In genomic region chr6:89035252-89036106, GRCh38 we compare ENCODE assay signal across 1 cellular context.
A peak's percentile ranks its signal among the peaks of the same experiment; 100 is the strongest.
TF ChIP-seq lines count a peak whose summit lies in the region.

No MANE protein-coding gene starts in this region.

TF ChIP-seq in K562, 482 proteins besides CTCF, POLR2A, EP300 and RAD21 (continued from another document and continues in another):
- no peak; the same call in 1 of the 2 replicates for TF ChIP-seq ATF3 (IDR thresholded peaks at IDR 0.05)
- TF ChIP-seq ATF3 (CRISPR knock-in tag; conservative IDR thresholded peaks at IDR 0.05), result 0 out of 2 replicates have a peak, but pooled peaks have one; percentile 37
- no peak for TF ChIP-seq HNRNPK (IDR thresholded peaks at IDR 0.05; ENCODE audit: low read depth, low read length, poor library complexity, severe bottlenecking)
- no peak for TF ChIP-seq DLX4 (CRISPR knock-in tag; IDR thresholded peaks at IDR 0.05)
- peak; percentile 86 for TF ChIP-seq BACH1 (tag; IDR thresholded peaks at IDR 0.05)
- TF ChIP-seq DACH1 (IDR thresholded peaks at IDR 0.05; ENCODE audit: partially characterized antibody), result no peak
- no peak for TF ChIP-seq MBD2 (IDR thresholded peaks at IDR 0.05; ENCODE audit: borderline replicate concordance, low read depth)
- TF ChIP-seq CHD7 (IDR thresholded peaks at IDR 0.05; ENCODE audit: low read depth, low read length), result no peak
- TF ChIP-seq XRCC4 (IDR thresholded peaks at IDR 0.05; ENCODE audit: extremely low read depth, insufficient read depth, insufficient read length), result no peak
- no peak for TF ChIP-seq KAT8 (IDR thresholded peaks at IDR 0.05; ENCODE audit: low read depth)
- no peak for TF ChIP-seq MYC (IDR thresholded peaks at IDR 0.05; ENCODE audit: low read depth, low read length)
- no peak; the same call in 1 of the 2 replicates for TF ChIP-seq MYC (CRISPR knock-in tag; IDR thresholded peaks at IDR 0.05; ENCODE audit: borderline replicate concordance, low read depth)
- TF ChIP-seq SIX5 (IDR thresholded peaks at IDR 0.05; ENCODE audit: borderline replicate concordance in 1 of 2, insufficient read depth in 1 of 2, low read depth in 1 of 2, low read length in 2 of 2), result no peak
- TF ChIP-seq ZC3H8 (IDR thresholded peaks at IDR 0.05), result no peak
- no peak for TF ChIP-seq KLF13 (tag; IDR thresholded peaks at IDR 0.05; ENCODE audit: borderline replicate concordance, low read depth)
- no peak for TF ChIP-seq ZNF407 (IDR thresholded peaks at IDR 0.05; ENCODE audit: low read depth)
- peak; percentile 54; the same call in 1 of the 2 replicates for TF ChIP-seq SMARCA4 (IDR thresholded peaks at IDR 0.05)
- no peak for TF ChIP-seq NR2C2 (CRISPR knock-in tag; IDR thresholded peaks at IDR 0.05)
- TF ChIP-seq NR2C2 (tag; IDR thresholded peaks at IDR 0.05), result peak; percentile 53
- no peak for TF ChIP-seq SREBF1 (IDR thresholded peaks at IDR 0.05; ENCODE audit: borderline replicate concordance, low read depth, low read length)
- no peak for TF ChIP-seq E4F1 (CRISPR knock-in tag; IDR thresholded peaks at IDR 0.05; ENCODE audit: borderline replicate concordance)
- TF ChIP-seq NFIX (CRISPR knock-in tag; IDR thresholded peaks at IDR 0.05; ENCODE audit: low read depth), result no peak
- no peak for TF ChIP-seq RUNX1 (IDR thresholded peaks at IDR 0.05; ENCODE audit: low read depth)
- no peak for TF ChIP-seq FOXJ2 (tag; IDR thresholded peaks at IDR 0.05)
- no peak for TF ChIP-seq CREB5 (CRISPR knock-in tag; IDR thresholded peaks at IDR 0.05)
- TF ChIP-seq ZNF197 (CRISPR knock-in tag; IDR thresholded peaks at IDR 0.05; ENCODE audit: low read depth), result peak; percentile 22
- no peak for TF ChIP-seq DMBX1 (CRISPR knock-in tag; IDR thresholded peaks at IDR 0.05; ENCODE audit: borderline replicate concordance)
- TF ChIP-seq ZNF174 (CRISPR knock-in tag; IDR thresholded peaks at IDR 0.05), result no peak
- TF ChIP-seq ERF (CRISPR knock-in tag; IDR thresholded peaks at IDR 0.05), result no peak
- peak; percentile 79 for TF ChIP-seq CEBPG (CRISPR knock-in tag; IDR thresholded peaks at IDR 0.05)
- TF ChIP-seq CEBPG (tag; conservative IDR thresholded peaks at IDR 0.05 in 1 of 2, IDR thresholded peaks at IDR 0.05 in 1 of 2), result no peak
- TF ChIP-seq KAT7 (CRISPR knock-in tag; IDR thresholded peaks at IDR 0.05; ENCODE audit: borderline replicate concordance), result no peak
- no peak for TF ChIP-seq SNAPC5 (CRISPR knock-in tag; IDR thresholded peaks at IDR 0.05)
- TF ChIP-seq CBX5 (IDR thresholded peaks at IDR 0.05; ENCODE audit: borderline replicate concordance, low read depth), result no peak
- TF ChIP-seq PCBP1 (IDR thresholded peaks at IDR 0.05; ENCODE audit: low read depth, low read length, poor library complexity, severe bottlenecking), result no peak
- no peak for TF ChIP-seq ZKSCAN1 (IDR thresholded peaks at IDR 0.05; ENCODE audit: low read depth, low read length)
